Comparison of ENCODE assay signal across 1 cellular context in genomic region chr3:65953881-65954733, GRCh38.
TF ChIP-seq lines count a peak whose summit lies in the region.

No MANE protein-coding gene starts in this region.

TF ChIP-seq in HepG2, 621 proteins besides CTCF, POLR2A, EP300 and RAD21 (continued from another document and continues in another):
- no peak for TF ChIP-seq PATZ1 (CRISPR knock-in tag; IDR thresholded peaks at IDR 0.05)
- no peak for TF ChIP-seq ZNF749 (CRISPR knock-in tag; IDR thresholded peaks at IDR 0.05; ENCODE audit: borderline replicate concordance)
- TF ChIP-seq PAXIP1 (CRISPR knock-in tag; conservative IDR thresholded peaks at IDR 0.05) = peak; percentile 67
- no peak for TF ChIP-seq GTF2F1 (IDR thresholded peaks at IDR 0.05; ENCODE audit: low read length)
- TF ChIP-seq REPIN1 (CRISPR knock-in tag; IDR thresholded peaks at IDR 0.05; ENCODE audit: borderline replicate concordance, low read depth) = no peak
- TF ChIP-seq CENPT (CRISPR knock-in tag; IDR thresholded peaks at IDR 0.05; ENCODE audit: low read depth) = no peak
- no peak for TF ChIP-seq RNF2 (conservative IDR thresholded peaks at IDR 0.05; ENCODE audit: low read depth)
- no peak for TF ChIP-seq ZSCAN31 (CRISPR knock-in tag; IDR thresholded peaks at IDR 0.05; ENCODE audit: low read depth)
- TF ChIP-seq CC2D1A (CRISPR knock-in tag; IDR thresholded peaks at IDR 0.05) = no peak
- no peak for TF ChIP-seq JUNB (CRISPR knock-in tag; IDR thresholded peaks at IDR 0.05; ENCODE audit: borderline replicate concordance)
- TF ChIP-seq FLYWCH1 (CRISPR knock-in tag; IDR thresholded peaks at IDR 0.05) = no peak
- TF ChIP-seq TOPORS (CRISPR knock-in tag; IDR thresholded peaks at IDR 0.05) = no peak
- no peak for TF ChIP-seq KDM6A (CRISPR knock-in tag; IDR thresholded peaks at IDR 0.05; ENCODE audit: low read depth)
- TF ChIP-seq MYNN (CRISPR knock-in tag; IDR thresholded peaks at IDR 0.05; ENCODE audit: low read depth) = no peak
- TF ChIP-seq E2F5 (CRISPR knock-in tag; conservative IDR thresholded peaks at IDR 0.05) = no peak
- TF ChIP-seq ZFP41 (CRISPR knock-in tag; IDR thresholded peaks at IDR 0.05; ENCODE audit: borderline replicate concordance) = no peak
- TF ChIP-seq ZNF674 (CRISPR knock-in tag; IDR thresholded peaks at IDR 0.05; ENCODE audit: low read depth) = no peak
- no peak for TF ChIP-seq ZNF432 (CRISPR knock-in tag; IDR thresholded peaks at IDR 0.05; ENCODE audit: borderline replicate concordance)
- TF ChIP-seq ZNF589 (CRISPR knock-in tag; conservative IDR thresholded peaks at IDR 0.05) = no peak
- TF ChIP-seq ZNF614 (CRISPR knock-in tag; IDR thresholded peaks at IDR 0.05; ENCODE audit: borderline replicate concordance) = no peak
- no peak for TF ChIP-seq ZNF563 (CRISPR knock-in tag; IDR thresholded peaks at IDR 0.05)
- TF ChIP-seq HNF4A (CRISPR knock-in tag; IDR thresholded peaks at IDR 0.05) = no peak; the same call in 1 of the 2 replicates
- TF ChIP-seq MXD4 (CRISPR knock-in tag; IDR thresholded peaks at IDR 0.05) = no peak
- no peak for TF ChIP-seq TAF15 (IDR thresholded peaks at IDR 0.05; ENCODE audit: low read depth, low read length, poor library complexity, severe bottlenecking)
- TF ChIP-seq ZFYVE20 (CRISPR knock-in tag; IDR thresholded peaks at IDR 0.05; ENCODE audit: borderline replicate concordance, low read depth) = no peak
- TF ChIP-seq HOXA7 (CRISPR knock-in tag; IDR thresholded peaks at IDR 0.05) = no peak
- TF ChIP-seq SP1 (IDR thresholded peaks at IDR 0.05) = no peak
- no peak for TF ChIP-seq SP1 (CRISPR knock-in tag; IDR thresholded peaks at IDR 0.05)
- TF ChIP-seq ZNF772 (CRISPR knock-in tag; IDR thresholded peaks at IDR 0.05) = no peak
- TF ChIP-seq ZBTB1 (CRISPR knock-in tag; IDR thresholded peaks at IDR 0.05; ENCODE audit: borderline replicate concordance) = no peak
- TF ChIP-seq ZNF235 (CRISPR knock-in tag; IDR thresholded peaks at IDR 0.05; ENCODE audit: borderline replicate concordance) = no peak
- TF ChIP-seq, protein P1, sequence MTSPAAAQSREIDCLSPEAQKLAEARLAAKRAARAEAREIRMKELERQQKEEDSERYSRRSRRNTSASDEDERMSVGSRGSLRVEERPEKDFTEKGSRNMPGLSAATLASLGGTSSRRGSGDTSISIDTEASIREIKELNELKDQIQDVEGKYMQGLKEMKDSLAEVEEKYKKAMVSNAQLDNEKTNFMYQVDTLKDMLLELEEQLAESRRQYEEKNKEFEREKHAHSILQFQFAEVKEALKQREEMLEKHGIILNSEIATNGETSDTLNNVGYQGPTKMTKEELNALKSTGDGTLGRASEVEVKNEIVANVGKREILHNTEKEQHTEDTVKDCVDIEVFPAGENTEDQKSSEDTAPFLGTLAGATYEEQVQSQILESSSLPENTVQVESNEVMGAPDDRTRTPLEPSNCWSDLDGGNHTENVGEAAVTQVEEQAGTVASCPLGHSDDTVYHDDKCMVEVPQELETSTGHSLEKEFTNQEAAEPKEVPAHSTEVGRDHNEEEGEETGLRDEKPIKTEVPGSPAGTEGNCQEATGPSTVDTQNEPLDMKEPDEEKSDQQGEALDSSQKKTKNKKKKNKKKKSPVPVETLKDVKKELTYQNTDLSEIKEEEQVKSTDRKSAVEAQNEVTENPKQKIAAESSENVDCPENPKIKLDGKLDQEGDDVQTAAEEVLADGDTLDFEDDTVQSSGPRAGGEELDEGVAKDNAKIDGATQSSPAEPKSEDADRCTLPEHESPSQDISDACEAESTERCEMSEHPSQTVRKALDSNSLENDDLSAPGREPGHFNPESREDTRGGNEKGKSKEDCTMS (CRISPR knock-in tag; conservative IDR thresholded peaks at IDR 0.05) = no peak
- TF ChIP-seq ZNF564 (CRISPR knock-in tag; IDR thresholded peaks at IDR 0.05) = no peak
- TF ChIP-seq ELF1 (CRISPR knock-in tag; IDR thresholded peaks at IDR 0.05) = peak; percentile 18; the same call in 1 of the 2 replicates
- peak; percentile 6 for TF ChIP-seq TEAD3 (CRISPR knock-in tag; optimal IDR thresholded peaks at IDR 0.05; ENCODE audit: borderline replicate concordance)
- no peak for TF ChIP-seq SMAD9 (CRISPR knock-in tag; IDR thresholded peaks at IDR 0.05)
- no peak for TF ChIP-seq HOXA9 (CRISPR knock-in tag; IDR thresholded peaks at IDR 0.05; ENCODE audit: borderline replicate concordance)
- TF ChIP-seq, protein P2, sequence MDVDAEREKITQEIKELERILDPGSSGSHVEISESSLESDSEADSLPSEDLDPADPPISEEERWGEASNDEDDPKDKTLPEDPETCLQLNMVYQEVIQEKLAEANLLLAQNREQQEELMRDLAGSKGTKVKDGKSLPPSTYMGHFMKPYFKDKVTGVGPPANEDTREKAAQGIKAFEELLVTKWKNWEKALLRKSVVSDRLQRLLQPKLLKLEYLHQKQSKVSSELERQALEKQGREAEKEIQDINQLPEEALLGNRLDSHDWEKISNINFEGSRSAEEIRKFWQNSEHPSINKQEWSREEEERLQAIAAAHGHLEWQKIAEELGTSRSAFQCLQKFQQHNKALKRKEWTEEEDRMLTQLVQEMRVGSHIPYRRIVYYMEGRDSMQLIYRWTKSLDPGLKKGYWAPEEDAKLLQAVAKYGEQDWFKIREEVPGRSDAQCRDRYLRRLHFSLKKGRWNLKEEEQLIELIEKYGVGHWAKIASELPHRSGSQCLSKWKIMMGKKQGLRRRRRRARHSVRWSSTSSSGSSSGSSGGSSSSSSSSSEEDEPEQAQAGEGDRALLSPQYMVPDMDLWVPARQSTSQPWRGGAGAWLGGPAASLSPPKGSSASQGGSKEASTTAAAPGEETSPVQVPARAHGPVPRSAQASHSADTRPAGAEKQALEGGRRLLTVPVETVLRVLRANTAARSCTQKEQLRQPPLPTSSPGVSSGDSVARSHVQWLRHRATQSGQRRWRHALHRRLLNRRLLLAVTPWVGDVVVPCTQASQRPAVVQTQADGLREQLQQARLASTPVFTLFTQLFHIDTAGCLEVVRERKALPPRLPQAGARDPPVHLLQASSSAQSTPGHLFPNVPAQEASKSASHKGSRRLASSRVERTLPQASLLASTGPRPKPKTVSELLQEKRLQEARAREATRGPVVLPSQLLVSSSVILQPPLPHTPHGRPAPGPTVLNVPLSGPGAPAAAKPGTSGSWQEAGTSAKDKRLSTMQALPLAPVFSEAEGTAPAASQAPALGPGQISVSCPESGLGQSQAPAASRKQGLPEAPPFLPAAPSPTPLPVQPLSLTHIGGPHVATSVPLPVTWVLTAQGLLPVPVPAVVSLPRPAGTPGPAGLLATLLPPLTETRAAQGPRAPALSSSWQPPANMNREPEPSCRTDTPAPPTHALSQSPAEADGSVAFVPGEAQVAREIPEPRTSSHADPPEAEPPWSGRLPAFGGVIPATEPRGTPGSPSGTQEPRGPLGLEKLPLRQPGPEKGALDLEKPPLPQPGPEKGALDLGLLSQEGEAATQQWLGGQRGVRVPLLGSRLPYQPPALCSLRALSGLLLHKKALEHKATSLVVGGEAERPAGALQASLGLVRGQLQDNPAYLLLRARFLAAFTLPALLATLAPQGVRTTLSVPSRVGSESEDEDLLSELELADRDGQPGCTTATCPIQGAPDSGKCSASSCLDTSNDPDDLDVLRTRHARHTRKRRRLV (CRISPR knock-in tag; IDR thresholded peaks at IDR 0.05) = no peak
- no peak for TF ChIP-seq ZMYM2 (CRISPR knock-in tag; IDR thresholded peaks at IDR 0.05)
- TF ChIP-seq ZNF446 (CRISPR knock-in tag; IDR thresholded peaks at IDR 0.05) = no peak
- TF ChIP-seq MAFG (CRISPR knock-in tag; IDR thresholded peaks at IDR 0.05) = no peak
- no peak for TF ChIP-seq TBX3 (IDR thresholded peaks at IDR 0.05; ENCODE audit: borderline replicate concordance)
- TF ChIP-seq, protein P3, sequence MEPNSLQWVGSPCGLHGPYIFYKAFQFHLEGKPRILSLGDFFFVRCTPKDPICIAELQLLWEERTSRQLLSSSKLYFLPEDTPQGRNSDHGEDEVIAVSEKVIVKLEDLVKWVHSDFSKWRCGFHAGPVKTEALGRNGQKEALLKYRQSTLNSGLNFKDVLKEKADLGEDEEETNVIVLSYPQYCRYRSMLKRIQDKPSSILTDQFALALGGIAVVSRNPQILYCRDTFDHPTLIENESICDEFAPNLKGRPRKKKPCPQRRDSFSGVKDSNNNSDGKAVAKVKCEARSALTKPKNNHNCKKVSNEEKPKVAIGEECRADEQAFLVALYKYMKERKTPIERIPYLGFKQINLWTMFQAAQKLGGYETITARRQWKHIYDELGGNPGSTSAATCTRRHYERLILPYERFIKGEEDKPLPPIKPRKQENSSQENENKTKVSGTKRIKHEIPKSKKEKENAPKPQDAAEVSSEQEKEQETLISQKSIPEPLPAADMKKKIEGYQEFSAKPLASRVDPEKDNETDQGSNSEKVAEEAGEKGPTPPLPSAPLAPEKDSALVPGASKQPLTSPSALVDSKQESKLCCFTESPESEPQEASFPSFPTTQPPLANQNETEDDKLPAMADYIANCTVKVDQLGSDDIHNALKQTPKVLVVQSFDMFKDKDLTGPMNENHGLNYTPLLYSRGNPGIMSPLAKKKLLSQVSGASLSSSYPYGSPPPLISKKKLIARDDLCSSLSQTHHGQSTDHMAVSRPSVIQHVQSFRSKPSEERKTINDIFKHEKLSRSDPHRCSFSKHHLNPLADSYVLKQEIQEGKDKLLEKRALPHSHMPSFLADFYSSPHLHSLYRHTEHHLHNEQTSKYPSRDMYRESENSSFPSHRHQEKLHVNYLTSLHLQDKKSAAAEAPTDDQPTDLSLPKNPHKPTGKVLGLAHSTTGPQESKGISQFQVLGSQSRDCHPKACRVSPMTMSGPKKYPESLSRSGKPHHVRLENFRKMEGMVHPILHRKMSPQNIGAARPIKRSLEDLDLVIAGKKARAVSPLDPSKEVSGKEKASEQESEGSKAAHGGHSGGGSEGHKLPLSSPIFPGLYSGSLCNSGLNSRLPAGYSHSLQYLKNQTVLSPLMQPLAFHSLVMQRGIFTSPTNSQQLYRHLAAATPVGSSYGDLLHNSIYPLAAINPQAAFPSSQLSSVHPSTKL (CRISPR knock-in tag; IDR thresholded peaks at IDR 0.05) = peak; percentile 78
- 0 out of 2 replicates have a peak, but pooled peaks have one; percentile 41 for TF ChIP-seq GATAD1 (CRISPR knock-in tag; IDR thresholded peaks at IDR 0.05)
- no peak for TF ChIP-seq ZNF484 (CRISPR knock-in tag; IDR thresholded peaks at IDR 0.05; ENCODE audit: borderline replicate concordance, low read depth)
- TF ChIP-seq ZNF598 (CRISPR knock-in tag; IDR thresholded peaks at IDR 0.05; ENCODE audit: borderline replicate concordance) = 0 out of 2 replicates have a peak, but pooled peaks have one; percentile 54
- no peak for TF ChIP-seq ZNF878 (CRISPR knock-in tag; IDR thresholded peaks at IDR 0.05)
- no peak for TF ChIP-seq ZSCAN30 (CRISPR knock-in tag; IDR thresholded peaks at IDR 0.05)
